In the genomic region with DNA sequence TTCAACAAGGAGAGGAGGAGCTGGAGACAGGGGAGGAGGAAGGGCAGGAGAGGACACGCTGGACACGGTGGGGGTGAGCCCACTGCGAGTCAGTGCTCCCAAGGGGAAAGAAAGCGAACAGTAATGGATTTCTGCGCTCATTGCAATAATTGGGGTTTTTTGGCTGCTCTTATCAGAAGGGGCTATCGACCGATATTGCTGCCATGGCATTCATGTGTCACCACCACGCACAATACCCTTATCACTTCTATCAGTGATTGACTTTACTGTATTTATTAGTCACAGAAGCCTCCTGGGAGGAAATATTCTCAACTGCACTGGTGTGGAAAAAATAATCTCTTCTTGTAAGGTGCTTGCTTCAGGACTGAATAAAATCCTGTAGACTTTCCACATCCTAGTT, we compare ENCODE assay signal across 26 cellular contexts. TPM values are rescaled to one million over a fixed set of nuclear protein-coding genes. Genes with fewer than 3 reads are reported as not detected.
DNase-seq lines count a peak whose midpoint lies in the region; ATAC-seq and TF ChIP-seq lines count a peak whose summit lies in the region.
"Had no signal": no experiment of that assay in that cellular context is flagged by ENCODE, and none has a peak within 500 bp of the region (broad histone marks: within the 10 kb centered on the region; RNA-seq: fewer than 3 reads in every experiment).

No MANE protein-coding gene starts in this region.

- POLR2A ChIA-PET in CD4-positive, alpha-beta memory T cell (lab: Charles Lee; ENCODE audit: partially characterized antibody), result interaction anchor here (0.9 to 6.5 kb wide), 9 partner anchors 12 to 67 kb away, joined by 3 to 111 read pairs (median 5); a partner anchor contains a TSS
- POLR2A ChIA-PET in T-cell (lab: Charles Lee), result no interaction called here

- peak overlapping the region in 7 of 8 donors; percentile 28 to 85 (median 63) for H3K4me3 Mint-ChIP-seq in CD4-positive, alpha-beta memory T cell
- H3K4me3 Mint-ChIP-seq in T-cell, result peak overlapping the region in 1 of 3 donors; percentile 54

- H3K36me3 Mint-ChIP-seq in CD4-positive, alpha-beta memory T cell, result peaks cover 0 to 1% of the 10 kb centered on the region in 2 donors
- no peaks in the 10 kb centered on the region for H3K36me3 Mint-ChIP-seq in T-cell

- H3K9ac ChIP-seq in BLaER1 treated with 17β-estradiol and CSF1 and Interleukin-3, amounts not matched to agents 10 nM and 100 nM, result no peak overlapping the region

- ATAC-seq in T-cell (replicated peaks in 1 of 4), result no peak
- no peak for ATAC-seq in HG03025 (IDR thresholded peaks at IDR 0.05; ENCODE audit: low FRiP score, unreplicated experiment)
- ATAC-seq: A549, HepG2 had no signal

- H3K9me3 Mint-ChIP-seq in CD4-positive, alpha-beta memory T cell, result no peaks in the 10 kb centered on the region
- no peaks in the 10 kb centered on the region for H3K9me3 Mint-ChIP-seq in T-cell

- H3K4me1 Mint-ChIP-seq in CD4-positive, alpha-beta memory T cell, result peaks cover 37 to 57% (median 43%) of the 10 kb centered on the region in 4 donors
- H3K4me1 Mint-ChIP-seq in T-cell, result peaks cover 22 to 55% (median 40%) of the 10 kb centered on the region in 3 donors

- intact Hi-C loops in CD4-positive, alpha-beta memory T cell (cut with micrococcal nuclease), result loop anchor here (5.0 kb wide), 1 partner anchor 103 kb away; no protein-coding TSS in a partner anchor

- H3K27me3 Mint-ChIP-seq in CD4-positive, alpha-beta memory T cell, result no peaks in the 10 kb centered on the region
- H3K27me3 Mint-ChIP-seq in T-cell, result no peaks in the 10 kb centered on the region

- peak overlapping the region in 8 of 11 experiments; percentile 24 to 68 (median 44); a peak in 16 of 22 replicates for H3K4me2 ChIP-seq in BLaER1 treated with 17β-estradiol and CSF1 and Interleukin-3, amounts not matched to agents 10 nM and 100 nM
- H3K4me2 ChIP-seq: A549 had no signal

- H3K4me1 ChIP-seq in BLaER1 treated with 17β-estradiol and CSF1 and Interleukin-3, amounts not matched to agents 10 nM and 100 nM, result peaks cover 10 to 37% (median 30%) of the 10 kb centered on the region in 10 experiments; a peak in 19 of 20 replicates
- H3K4me1 ChIP-seq in CD4-positive, alpha-beta memory T cell (ENCODE audit: insufficient read depth, low read length), result peaks cover 56% of the 10 kb centered on the region
- H3K4me1 ChIP-seq: A549, SJSA1 had no signal

- H3K4me3 ChIP-seq in BLaER1 treated with 17β-estradiol and CSF1 and Interleukin-3, amounts not matched to agents 10 nM and 100 nM, result no peak overlapping the region
- H3K4me3 ChIP-seq in CD4-positive, alpha-beta memory T cell (ENCODE audit: low read length in 2 of 2), result no peak overlapping the region
- H3K4me3 ChIP-seq in fibroblast of the aortic adventitia (ENCODE audit: low read depth, low read length), result no peak overlapping the region
- H3K4me3 ChIP-seq: A549, SJSA1 had no signal

- peaks cover 0 to 7% (median 0%) of the 10 kb centered on the region in 11 experiments; a peak in 1 of 22 replicates for H3K9me3 ChIP-seq in BLaER1 treated with 17β-estradiol and CSF1 and Interleukin-3, amounts not matched to agents 10 nM and 100 nM (replicated peaks in 1 of 11)
- no peaks in the 10 kb centered on the region for H3K9me3 ChIP-seq in CD4-positive, alpha-beta memory T cell (ENCODE audit: control insufficient read depth in 1 of 2, low read length in 2 of 2)
- H3K9me3 ChIP-seq: A549, SJSA1 had no signal

- H3K27ac ChIP-seq in BLaER1 treated with 17β-estradiol and CSF1 and Interleukin-3, amounts not matched to agents 10 nM and 100 nM, result no peak overlapping the region
- H3K27ac ChIP-seq in CD4-positive, alpha-beta memory T cell (ENCODE audit: low read depth, low read length), result peak overlapping the region; percentile 44
- H3K27ac ChIP-seq: A549, C4-2B, SJSA1 had no signal

- H4K20me1 ChIP-seq in BLaER1 treated with 17β-estradiol and CSF1 and Interleukin-3, amounts not matched to agents 10 nM and 100 nM, result no peaks in the 10 kb centered on the region

- no peak for TF ChIP-seq CTCF in fibroblast of the aortic adventitia (IDR thresholded peaks at IDR 0.05; ENCODE audit: insufficient read depth, low read length)

- DNase-seq in CD4-positive, alpha-beta memory T cell, result peak in 1 of 5 donors; percentile 11
- DNase-seq in T-cell (no peak), fibroblast of the aortic adventitia (ENCODE audit: low read depth) (peak; percentile 46), hippocampal formation (lab: John Stamatoyannopoulos, UW) (no peak), cortex of kidney (lab: John Stamatoyannopoulos, UW) (no peak)
- DNase-seq: AML-193, COR-L47, DMS53, HCEC 1CT, Karpas-422, NCI-H1092 treated with DMSO at 0.1 percent for 48 hours, NCI-H1436, NCI-H187, NCI-H2081 treated with DMSO at 0.1 percent for 48 hours, NCI-H2171, NCI-H226, NCI-H510A, NCI-H69, Right ventricle myocardium superior, RPMI8226 had no signal

- CTCF ChIA-PET in CD4-positive, alpha-beta memory T cell (lab: Charles Lee; ENCODE audit: partially characterized antibody), result interaction anchor here (1.5 kb wide), 1 partner anchor 12 kb away, joined by 8 read pairs; no protein-coding TSS in a partner anchor
- CTCF ChIA-PET in T-cell (lab: Charles Lee), result no interaction called here

- H3K36me3 ChIP-seq in BLaER1 treated with 17β-estradiol and CSF1 and Interleukin-3, amounts not matched to agents 10 nM and 100 nM, result 0 out of 22 replicates have a peak, but pooled peaks cover 0 to 2% (median 0%) of the 10 kb centered on the region in 11 experiments
- H3K36me3 ChIP-seq in CD4-positive, alpha-beta memory T cell (ENCODE audit: insufficient read depth, low read length), result no peaks in the 10 kb centered on the region
- H3K36me3 ChIP-seq: SJSA1 had no signal

- H3K27me3 ChIP-seq in BLaER1 treated with 17β-estradiol and CSF1 and Interleukin-3, amounts not matched to agents 10 nM and 100 nM, result no peaks in the 10 kb centered on the region
- H3K27me3 ChIP-seq in CD4-positive, alpha-beta memory T cell (ENCODE audit: insufficient read depth, low read length), result no peaks in the 10 kb centered on the region
- H3K27me3 ChIP-seq: SJSA1 had no signal

- peak overlapping the region; percentile 87 to 97 (median 94) for H3K27ac Mint-ChIP-seq in CD4-positive, alpha-beta memory T cell
- H3K27ac Mint-ChIP-seq in T-cell, result peak overlapping the region; percentile 71 to 79

RNA-seq across cellular contexts. Expression of a gene that starts 55.8 kb away (rescaled TPM):
- total RNA-seq in CD4-positive, alpha-beta memory T cell, result 10 to 100 TPM; 19.5 to 24.9 TPM
- polyA plus RNA-seq in CD4-positive, alpha-beta memory T cell, result 1 to 10 TPM; 4.1 to 4.4 TPM
- 10 to 100 TPM; 12.3 to 15.9 (median 14.8) TPM for total RNA-seq in T-cell
- total RNA-seq in fibroblast of the aortic adventitia (ENCODE audit: low replicate concordance), result 22.0 and 27.8 TPM in 2 replicates
